Comparison of ENCODE assay signal across 24 cellular contexts in genomic region chrX:72373136-72373535, GRCh38.
"Had no signal": no experiment of that assay in that cellular context is flagged by ENCODE, and none has a peak within 500 bp of the region (broad histone marks: within the 10 kb centered on the region; RNA-seq: fewer than 3 reads in every experiment).

No MANE protein-coding gene starts in this region.

- H3K27me3 ChIP-seq: left lung, pancreas, suprapubic skin, tibial artery, upper lobe of right lung had no signal

- H3K4me3 ChIP-seq: left lung, lower lobe of right lung, pancreas, prostate gland, skin epidermis, suprapubic skin, thoracic aorta, tibial artery, upper lobe of right lung had no signal

- H3K9me3 ChIP-seq: left lung, lower lobe of right lung, pancreas, prostate gland, suprapubic skin, thoracic aorta, tibial artery, upper lobe of right lung had no signal

- H3K36me3 ChIP-seq: left lung, lower lobe of right lung, pancreas, prostate gland, suprapubic skin, thoracic aorta, tibial artery, upper lobe of right lung had no signal

- ATAC-seq: left colon; left lung; lower lobe of right lung; naive thymus-derived CD8-positive, alpha-beta T cell; pancreas; sciatic nerve; stimulated activated effector memory CD8-positive, alpha-beta T cell treated with anti-CD3 and anti-CD28 coated beads, Interleukin-12 subunit alpha, Interleukin-12 subunit beta, amount 100 ng/mL, for 72 hours; upper lobe of right lung had no signal

- DNase-seq: hippocampal formation; kidney; left colon; left lung; lower lobe of right lung; mammary epithelial cell; mesenchymal stem cell; naive thymus-derived CD8-positive, alpha-beta T cell; nucleus accumbens; pancreas; posterior cingulate gyrus; retina; right cardiac atrium; stimulated activated CD4-positive, alpha-beta T cell treated with anti-CD3 and anti-CD28 coated beads, Interleukin-4, amount 100 ng/mL, for 24 hours; stimulated activated naive CD4-positive, alpha-beta T cell; tibial artery; trophoblast cell; upper lobe of right lung had no signal

- H3K4me1 ChIP-seq: left lung, lower lobe of right lung, pancreas, prostate gland, suprapubic skin, tibial artery, upper lobe of right lung had no signal

- H3K27ac ChIP-seq: left lung, lower lobe of right lung, pancreas, prostate gland, skin epidermis, suprapubic skin, thoracic aorta, tibial artery, upper lobe of right lung had no signal
